Comparison of ENCODE assay signal across 8 cellular contexts in the genomic region with DNA sequence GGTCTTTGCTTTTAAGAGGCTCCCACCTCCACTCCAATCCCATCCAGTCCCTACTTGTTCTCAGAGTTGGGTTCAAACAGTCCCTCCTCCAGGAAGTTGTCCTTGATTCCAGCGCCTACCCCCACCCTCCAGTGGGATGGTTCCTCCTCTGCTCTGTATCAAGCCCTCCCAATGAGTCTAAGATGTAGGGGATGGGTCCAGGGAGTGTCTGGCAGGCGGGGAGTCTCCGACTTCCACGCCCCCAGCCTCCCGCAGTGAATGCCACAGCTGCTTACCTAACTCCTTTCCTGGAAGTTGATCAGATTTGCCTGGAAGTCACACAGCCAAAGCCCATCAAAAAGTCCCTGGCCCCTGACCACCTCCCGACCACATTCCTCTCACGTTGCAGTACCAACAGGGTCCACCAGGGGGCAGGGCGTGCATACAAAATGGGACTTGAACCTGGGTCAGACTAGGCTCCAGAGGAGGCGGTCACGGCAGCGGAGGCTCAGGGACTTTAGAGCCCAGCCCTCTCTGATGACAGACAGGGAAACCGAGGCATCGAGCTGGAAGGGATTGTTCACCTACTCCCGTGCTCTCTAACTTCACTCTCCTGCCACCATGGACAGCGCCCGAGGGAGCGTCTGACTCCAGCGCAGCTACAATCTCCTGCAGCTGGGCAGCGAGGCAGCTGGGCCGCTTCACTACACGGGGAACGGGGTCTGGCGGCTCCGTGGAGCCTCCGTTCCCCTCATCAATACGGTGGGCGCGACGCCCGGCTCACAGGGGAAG. TPM values are rescaled to one million over a fixed set of nuclear protein-coding genes. Genes with fewer than 3 reads are reported as not detected.
DNase-seq lines count a peak whose midpoint lies in the region; ATAC-seq and TF ChIP-seq lines count a peak whose summit lies in the region.

No MANE protein-coding gene starts in this region.

- DNase-seq in GM10266 (ENCODE audit: extremely low spot score) = peak; percentile 71
- peak; percentile 31 for DNase-seq in KG1 (lab: John Stamatoyannopoulos, UW)
- peak; percentile 19 for DNase-seq in SHP77 treated with DMSO at 0.1 percent for 48 hours (lab: John Stamatoyannopoulos, UW)
- peak; percentile 69 for DNase-seq in activated naive CD4-positive, alpha-beta T cell treated with anti-CD3 and anti-CD28 coated beads, Interleukin-2, amount 50 U/mL, for 16 hours
- peak; percentile 87 for DNase-seq in Right ventricle myocardium inferior (ENCODE audit: missing footprints)
- peak; percentile 54 to 70 for DNase-seq in upper lobe of left lung

- peak; percentile 98 for TF ChIP-seq CTCF in GM10266 (IDR thresholded peaks at IDR 0.05; ENCODE audit: control insufficient read depth, insufficient read depth, low read depth, missing control alignments)
- TF ChIP-seq CTCF in parathyroid adenoma (IDR thresholded peaks at IDR 0.05) = peak; percentile 89
- TF ChIP-seq CTCF in upper lobe of left lung (IDR thresholded peaks at IDR 0.05) = peak; percentile 89 to 94 (median 92)

- H3K4me2 ChIP-seq in parathyroid adenoma (ENCODE audit: low read length) = peak overlapping the region; percentile 47

- H3K27me3 ChIP-seq in parathyroid adenoma (ENCODE audit: control insufficient read depth, insufficient read depth, low read length) (no peaks in the 10 kb centered on the region), upper lobe of left lung (no peaks in the 10 kb centered on the region)

- H3K79me2 ChIP-seq in parathyroid adenoma = no peaks in the 10 kb centered on the region

- H2AFZ ChIP-seq in parathyroid adenoma = peak overlapping the region; percentile 60

- H3K27ac ChIP-seq in parathyroid adenoma = no peak overlapping the region
- H3K27ac ChIP-seq in upper lobe of left lung = no peak overlapping the region

- no peak for TF ChIP-seq EP300 in upper lobe of left lung (IDR thresholded peaks at IDR 0.05)

- 5 to 9% methylated on average over 10 to 24 of the region's 30 CpGs for WGBS in upper lobe of left lung, 2 donors

- H3K4me1 ChIP-seq in parathyroid adenoma (no peaks in the 10 kb centered on the region), upper lobe of left lung (peaks cover 3 to 10% (median 6%) of the 10 kb centered on the region in 4 donors)

- no peak for TF ChIP-seq POLR2A in upper lobe of left lung (IDR thresholded peaks at IDR 0.05)

- no peak overlapping the region for H3K9ac ChIP-seq in parathyroid adenoma

- no peak overlapping the region for H3K4me3 ChIP-seq in parathyroid adenoma (ENCODE audit: low read depth, low read length)
- H3K4me3 ChIP-seq in upper lobe of left lung = peak overlapping the region in 1 of 4 donors; percentile 10

- H3K9me3 ChIP-seq in parathyroid adenoma (ENCODE audit: control insufficient read depth, low read length) = no peaks in the 10 kb centered on the region
- no peaks in the 10 kb centered on the region for H3K9me3 ChIP-seq in upper lobe of left lung

- ATAC-seq in Right ventricle myocardium inferior = peak; percentile 56
- ATAC-seq in upper lobe of left lung (ENCODE audit: low FRiP score in 2 of 2) = peak; percentile 57 to 78
- ATAC-seq in GM18519 (IDR thresholded peaks at IDR 0.05; ENCODE audit: low FRiP score, unreplicated experiment) = no peak

- intact Hi-C loops in Right ventricle myocardium inferior (cut with DNase I) = no loop called here

- H3K36me3 ChIP-seq in parathyroid adenoma (ENCODE audit: control insufficient read depth, insufficient read depth, low read length) (no peaks in the 10 kb centered on the region), upper lobe of left lung (no peaks in the 10 kb centered on the region)

RNA-seq across cellular contexts. Expression of a gene that starts 25.0 kb away (rescaled TPM):
- total RNA-seq in Right ventricle myocardium inferior = 8.7 TPM
- 10 to 100 TPM in 5 of 6 donors, 1 to 10 TPM in 1; 9.0 to 21.0 (median 15.3) TPM for total RNA-seq in upper lobe of left lung

Comparison
In these comparisons a context has a peak if more than half of its experiments do, and no peak if none do; other contexts are left out.
1. DNase-seq: peak in every context shown above with its lines; median percentile 87 in Right ventricle myocardium inferior; 71 in GM10266; 69 in activated naive CD4-positive, alpha-beta T cell treated with anti-CD3 and anti-CD28 coated beads, Interleukin-2, amount 50 U/mL, for 16 hours; 62 in upper lobe of left lung; 31 in KG1; 19 in SHP77 treated with DMSO at 0.1 percent for 48 hours.